15 cellular contexts compared by ENCODE assay signal in genomic region chrX:115592997-115593734, GRCh38. TPM values are rescaled to one million over a fixed set of nuclear protein-coding genes. Genes with fewer than 3 reads are reported as not detected.
DNase-seq lines count a peak whose midpoint lies in the region; ATAC-seq and TF ChIP-seq lines count a peak whose summit lies in the region.
"Had no signal": no experiment of that assay in that cellular context is flagged by ENCODE, and none has a peak within 500 bp of the region (broad histone marks: within the 10 kb centered on the region; RNA-seq: fewer than 3 reads in every experiment).

No MANE protein-coding gene starts in this region.

- peaks cover 2% of the 10 kb centered on the region for H3K36me3 Mint-ChIP-seq in neural crest cell (ENCODE audit: low read depth)
- H3K36me3 Mint-ChIP-seq: IgD-negative memory B cell, memory B cell had no signal

- no peaks in the 10 kb centered on the region for H4K20me1 ChIP-seq in fibroblast of lung (ENCODE audit: control insufficient read depth, extremely low read depth, insufficient read depth, low read length)

- H2AFZ ChIP-seq in fibroblast of lung (ENCODE audit: low read length) = no peak overlapping the region

- H3K4me3 ChIP-seq in AG04450 (ENCODE audit: low read depth, low read length) (peak overlapping the region; percentile 48), fibroblast of lung (replicated peaks in 1 of 4; ENCODE audit: control extremely low read depth in 1 of 4, insufficient read depth in 1 of 4, low read depth in 3 of 4, low read length in 4 of 4) (peak overlapping the region in 3 of 4 experiments; percentile 6 to 57 (median 32))
- H3K4me3 ChIP-seq: HAP-1 had no signal

- CTCF ChIA-PET in AG04450 (lab: Charles Lee) = interaction anchor here (0.9 to 1.0 kb wide), 2 partner anchors 9 to 50 kb away, joined by 3 to 7 read pairs; no protein-coding TSS in a partner anchor
- CTCF ChIA-PET in RWPE1 (lab: Yijun Ruan, JAX) = no interaction called here

- ATAC-seq in GM21576 (IDR thresholded peaks at IDR 0.05; ENCODE audit: unreplicated experiment) = no peak

- peak overlapping the region; percentile 74 for H3K27ac Mint-ChIP-seq in neural crest cell (ENCODE audit: unreplicated experiment)
- H3K27ac Mint-ChIP-seq: IgD-negative memory B cell, memory B cell had no signal

- H3K79me2 ChIP-seq in fibroblast of lung (ENCODE audit: control insufficient read depth, insufficient read depth, low read length) = peaks cover 57% of the 10 kb centered on the region

- H3K9me3 Mint-ChIP-seq in neural crest cell = no peaks in the 10 kb centered on the region
- H3K9me3 Mint-ChIP-seq: IgD-negative memory B cell, memory B cell had no signal

- peaks cover 4% of the 10 kb centered on the region for H3K4me1 ChIP-seq in fibroblast of lung (ENCODE audit: control insufficient read depth, extremely low read depth, insufficient read depth, low read length)
- H3K4me1 ChIP-seq: BE2C had no signal

- H3K27me3 ChIP-seq in AG04450 (ENCODE audit: control insufficient read depth, insufficient read depth, low read length) = no peaks in the 10 kb centered on the region
- no peaks in the 10 kb centered on the region for H3K27me3 ChIP-seq in fibroblast of lung (ENCODE audit: control insufficient read depth, insufficient read depth, low read length)
- H3K27me3 ChIP-seq: BE2C had no signal

- POLR2A ChIA-PET in AG04450 (lab: Yijun Ruan, JAX) (interaction anchor here (0.5 to 1.5 kb wide), 4 partner anchors 23 to 72 kb away, joined by 3 to 4 read pairs (median 3); no protein-coding TSS in a partner anchor), RWPE1 (lab: Yijun Ruan, JAX; ENCODE audit: low non-redundant PET) (no interaction called here)

- H3K4me3 Mint-ChIP-seq in neural crest cell = peak overlapping the region; percentile 56
- H3K4me3 Mint-ChIP-seq: IgD-negative memory B cell, memory B cell had no signal

- H3K27me3 Mint-ChIP-seq in neural crest cell (ENCODE audit: low read depth) = no peaks in the 10 kb centered on the region
- H3K27me3 Mint-ChIP-seq: memory B cell had no signal

- in situ Hi-C loops in GM13977 (cut with MboI; ENCODE audit: low pct_unique_long_range_greater_than_20kb, low sequenced_read_pairs, unreplicated experiment) = no loop called here

- H3K36me3 ChIP-seq in fibroblast of lung (ENCODE audit: control insufficient read depth, insufficient read depth, low read length) = no peaks in the 10 kb centered on the region
- H3K36me3 ChIP-seq: BE2C, HAP-1 had no signal

- H3K27ac ChIP-seq in AG04450 (ENCODE audit: low read depth, low read length) (no peak overlapping the region), RWPE1 (no peak overlapping the region), fibroblast of lung (ENCODE audit: insufficient read depth, low read length) (peak overlapping the region; percentile 28)

- peaks cover 53% of the 10 kb centered on the region for H3K4me1 Mint-ChIP-seq in neural crest cell
- H3K4me1 Mint-ChIP-seq: IgD-negative memory B cell, memory B cell had no signal

- DNase-seq in AG04450 (ENCODE audit: low read depth, low spot score) (no peak), RWPE1 (ENCODE audit: low spot score) (peak; percentile 43), fibroblast of lung (ENCODE audit: low read depth in 2 of 2) (peak; percentile 48 to 68), neural crest cell (ENCODE audit: low read depth, low spot score) (no peak), GM13977 (ENCODE audit: low spot score) (no peak), globus pallidus (ENCODE audit: low spot score) (no peak), HUDEP-2 (lab: John Stamatoyannopoulos, UW; ENCODE audit: unreplicated experiment in 76 of 76) (no peak)
- DNase-seq: BE2C; effector CD4-positive, alpha-beta T cell; NCI-H510A treated with DMSO at 0.1 percent for 48 hours; stimulated activated CD4-positive, alpha-beta T cell treated with anti-CD3 and anti-CD28 coated beads, Interleukin-4, amount 100 ng/mL, for 4 hours had no signal

- no peak for TF ChIP-seq CTCF in AG04450 (IDR thresholded peaks at IDR 0.05; ENCODE audit: low read depth, low read length)
- TF ChIP-seq CTCF in RWPE1 (conservative IDR thresholded peaks at IDR 0.05; ENCODE audit: low read depth) = no peak
- TF ChIP-seq CTCF in fibroblast of lung (conservative IDR thresholded peaks at IDR 0.05 in 1 of 2, IDR thresholded peaks at IDR 0.05 in 1 of 2; ENCODE audit: low read depth in 1 of 2, low read length in 2 of 2) = no peak
- no peak for TF ChIP-seq CTCF in neural crest cell (conservative IDR thresholded peaks at IDR 0.05)
- no peak for TF ChIP-seq CTCF in GM13977 (IDR thresholded peaks at IDR 0.05; ENCODE audit: extremely low read depth, insufficient read depth, missing control alignments)

- no peak overlapping the region for H3K9ac ChIP-seq in fibroblast of lung (ENCODE audit: insufficient read depth, low read length)

- H3K4me2 ChIP-seq in fibroblast of lung (ENCODE audit: extremely low read depth, insufficient read depth, low read length) = peak overlapping the region; percentile 44

- H3K9me3 ChIP-seq in AG04450 (ENCODE audit: control insufficient read depth, insufficient read depth, low read length) (no peaks in the 10 kb centered on the region), fibroblast of lung (ENCODE audit: control insufficient read depth, insufficient read depth, low read depth, low read length) (no peaks in the 10 kb centered on the region)
- H3K9me3 ChIP-seq: BE2C, HAP-1 had no signal

RNA-seq across cellular contexts. Expression of gene PLS3, which starts 32.2 kb away (rescaled TPM):
- polyA plus RNA-seq in AG04450 (2011; rRNA removed) = 300 and 354 TPM in 2 replicates
- 81.9 and 157 TPM in 2 replicates for polyA minus RNA-seq in AG04450 (2011; rRNA and poly(A)+ RNA removed)
- 223 and 277 TPM in 2 replicates for total RNA-seq in fibroblast of lung
- 210 and 262 TPM in 2 replicates for polyA plus RNA-seq in fibroblast of lung
- 146 and 158 TPM in 2 replicates for polyA plus RNA-seq in fibroblast of lung (2012)
- polyA minus RNA-seq in fibroblast of lung (ENCODE audit: low replicate concordance) = 17.9 and 21.4 TPM in 2 replicates
- total RNA-seq in neural crest cell = 286 and 307 TPM in 2 replicates
- polyA plus RNA-seq: IgD-negative memory B cell had no signal

Comparison
In these comparisons a context has a peak if more than half of its experiments do, and no peak if none do; other contexts are left out.
1. DNase-seq: peak in RWPE1 (single experiment) and fibroblast of lung (2 of 2); none in AG04450 (single experiment), neural crest cell (single experiment), GM13977 (single experiment), globus pallidus (single experiment) and HUDEP-2 (0 of 76).